9 cellular contexts compared by ENCODE assay signal in the genomic region with DNA sequence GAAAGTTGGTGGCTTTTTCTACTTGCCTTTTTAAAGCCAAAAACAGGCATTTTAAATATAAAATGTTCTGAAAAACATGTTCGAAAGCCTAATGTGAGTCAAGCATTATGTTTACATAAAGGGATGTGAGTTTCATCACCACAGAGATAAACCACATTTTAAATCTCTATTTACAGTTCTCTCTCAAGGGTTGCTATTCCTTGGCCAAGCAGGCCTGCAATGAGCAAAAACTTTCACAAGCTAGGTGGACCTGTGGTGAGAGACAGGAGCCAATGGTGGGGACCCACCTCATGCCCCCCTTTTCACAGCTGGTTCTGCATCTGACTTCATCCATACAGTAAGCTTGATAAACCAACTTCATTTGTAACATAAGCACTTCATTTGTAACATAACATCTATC.
DNase-seq lines count a peak whose midpoint lies in the region; ATAC-seq and TF ChIP-seq lines count a peak whose summit lies in the region.
"Had no signal": no experiment of that assay in that cellular context is flagged by ENCODE, and none has a peak within 500 bp of the region (broad histone marks: within the 10 kb centered on the region; RNA-seq: fewer than 3 reads in every experiment).

No MANE protein-coding gene starts in this region.

- peak in 2 of 5 donors; percentile 15 to 41 for DNase-seq in CD4-positive, alpha-beta memory T cell
- DNase-seq in activated naive CD4-positive, alpha-beta T cell treated with anti-CD3 and anti-CD28 coated beads, Interleukin-2, amount 50 U/mL, for 72 hours (ENCODE audit: low spot score in 2 of 2) = peak in 1 of 2 donors; percentile 50
- no peak for DNase-seq in sigmoid colon
- no peak for DNase-seq in BE2C
- no peak for DNase-seq in DMS153 treated with DMSO at 0.1 percent for 48 hours (lab: John Stamatoyannopoulos, UW; ENCODE audit: unreplicated experiment)
- DNase-seq in NK-92 (lab: John Stamatoyannopoulos, UW; ENCODE audit: unreplicated experiment) = no peak
- DNase-seq: left cardiac atrium had no signal

- H3K4me3 ChIP-seq in CD4-positive, alpha-beta memory T cell (ENCODE audit: low read length in 2 of 2) = no peak overlapping the region
- H3K4me3 ChIP-seq in sigmoid colon (no peak overlapping the region), BE2C (ENCODE audit: low read depth, low read length) (no peak overlapping the region)

- TF ChIP-seq EP300 in sigmoid colon (IDR thresholded peaks at IDR 0.05) = no peak

- H3K27ac Mint-ChIP-seq in CD4-positive, alpha-beta memory T cell = peak overlapping the region in 2 of 7 donors; percentile 43 to 54
- peak overlapping the region; percentile 26 to 70 for H3K27ac Mint-ChIP-seq in activated naive CD4-positive, alpha-beta T cell treated with anti-CD3 and anti-CD28 coated beads, Interleukin-2, amount 50 U/mL, for 72 hours

- ATAC-seq in GM19397 (IDR thresholded peaks at IDR 0.05; ENCODE audit: unreplicated experiment) (peak; percentile 62), HG03354 (IDR thresholded peaks at IDR 0.05; ENCODE audit: poor library complexity, severe bottlenecking, unreplicated experiment) (peak; percentile 71)
- ATAC-seq in activated naive CD4-positive, alpha-beta T cell treated with anti-CD3 and anti-CD28 coated beads, Interleukin-2, amount 50 U/mL, for 72 hours = peak; percentile 86 to 87

- peak overlapping the region in 5 of 8 donors; percentile 10 to 76 (median 30) for H3K4me3 Mint-ChIP-seq in CD4-positive, alpha-beta memory T cell

- no peaks in the 10 kb centered on the region for H3K36me3 ChIP-seq in CD4-positive, alpha-beta memory T cell (ENCODE audit: insufficient read depth, low read length)
- no peaks in the 10 kb centered on the region for H3K36me3 ChIP-seq in sigmoid colon
- H3K36me3 ChIP-seq in BE2C = peaks cover 4% of the 10 kb centered on the region; the same call in 1 of the 2 replicates

- POLR2A ChIA-PET in CD4-positive, alpha-beta memory T cell (lab: Charles Lee; ENCODE audit: partially characterized antibody) = interaction anchor here (1.0 to 3.2 kb wide), 2 partner anchors 59 to 65 kb away, joined by 3 to 14 read pairs; partner anchors contain the start of gene CUL3

- CTCF ChIA-PET in CD4-positive, alpha-beta memory T cell (lab: Charles Lee; ENCODE audit: partially characterized antibody) = interaction anchor here (2.2 kb wide), 1 partner anchor 14 kb away, joined by 6 read pairs; no protein-coding TSS in a partner anchor

- no peaks in the 10 kb centered on the region for H3K27me3 ChIP-seq in CD4-positive, alpha-beta memory T cell (ENCODE audit: insufficient read depth, low read length)
- H3K27me3 ChIP-seq in sigmoid colon (no peaks in the 10 kb centered on the region), BE2C (no peaks in the 10 kb centered on the region)

- H3K9me3 ChIP-seq in CD4-positive, alpha-beta memory T cell (ENCODE audit: control insufficient read depth in 1 of 2, low read length in 2 of 2) = no peaks in the 10 kb centered on the region
- H3K9me3 ChIP-seq in sigmoid colon = no peaks in the 10 kb centered on the region
- H3K9me3 ChIP-seq in BE2C = no peaks in the 10 kb centered on the region

- WGBS in sigmoid colon, 2 donors = 42 to 80% methylated on average over 1 of the region's 1 CpG

- peaks cover 9 to 14% of the 10 kb centered on the region in 2 donors for H3K36me3 Mint-ChIP-seq in CD4-positive, alpha-beta memory T cell
- H3K36me3 Mint-ChIP-seq in activated naive CD4-positive, alpha-beta T cell treated with anti-CD3 and anti-CD28 coated beads, Interleukin-2, amount 50 U/mL, for 72 hours = peaks cover 0 to 5% of the 10 kb centered on the region in 2 donors

- TF ChIP-seq POLR2A in sigmoid colon (IDR thresholded peaks at IDR 0.05) = no peak

- H3K27me3 Mint-ChIP-seq in CD4-positive, alpha-beta memory T cell = no peaks in the 10 kb centered on the region

- intact Hi-C loops in CD4-positive, alpha-beta memory T cell (cut with micrococcal nuclease) = no loop called here
- intact Hi-C loops in sigmoid colon (cut with DNase I) = loop anchor here (5.0 kb wide), 1 partner anchor 67 kb away; the partner anchor contains the start of gene CUL3

- H3K9me3 Mint-ChIP-seq in CD4-positive, alpha-beta memory T cell = no peaks in the 10 kb centered on the region
- no peaks in the 10 kb centered on the region for H3K9me3 Mint-ChIP-seq in activated naive CD4-positive, alpha-beta T cell treated with anti-CD3 and anti-CD28 coated beads, Interleukin-2, amount 50 U/mL, for 72 hours

- peaks cover 41 to 62% (median 56%) of the 10 kb centered on the region in 4 donors for H3K4me1 Mint-ChIP-seq in CD4-positive, alpha-beta memory T cell

- no peak for TF ChIP-seq CTCF in sigmoid colon (IDR thresholded peaks at IDR 0.05)
- no peak for TF ChIP-seq CTCF in BE2C (IDR thresholded peaks at IDR 0.05; ENCODE audit: low read depth, low read length)

- no peak overlapping the region for H3K27ac ChIP-seq in CD4-positive, alpha-beta memory T cell (ENCODE audit: low read depth, low read length)
- peak overlapping the region in 3 of 4 donors; percentile 6 to 35 (median 30) for H3K27ac ChIP-seq in sigmoid colon

- peaks cover 72% of the 10 kb centered on the region for H3K4me1 ChIP-seq in CD4-positive, alpha-beta memory T cell (ENCODE audit: insufficient read depth, low read length)
- H3K4me1 ChIP-seq in sigmoid colon (peaks cover 0 to 66% (median 49%) of the 10 kb centered on the region in 4 donors), BE2C (no peaks in the 10 kb centered on the region)
